In the genomic region with DNA sequence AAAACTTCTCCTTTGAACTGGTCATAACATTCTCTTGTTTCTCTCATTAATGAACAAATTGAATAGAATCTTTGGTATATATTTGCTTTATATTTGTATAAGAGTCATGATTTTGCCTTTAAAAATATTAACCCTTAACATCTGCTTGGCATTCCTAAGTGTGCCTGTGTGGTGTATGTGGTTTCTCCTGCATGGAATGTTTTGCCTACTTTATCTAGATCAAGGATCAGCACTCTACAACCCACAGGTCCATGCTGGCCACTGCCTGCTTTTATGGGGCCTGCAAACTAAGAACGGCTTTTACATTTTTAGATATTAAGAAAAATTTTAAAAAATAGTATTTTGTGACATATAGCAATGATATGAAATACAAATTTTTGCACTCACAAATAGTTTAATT, we compare ENCODE assay signal across 1 cellular context.
TF ChIP-seq lines count a peak whose summit lies in the region.

No MANE protein-coding gene starts in this region.

TF ChIP-seq in GM23338, 12 proteins besides CTCF, POLR2A, EP300 and RAD21 (continued from another document):
- TF ChIP-seq STAT1 (IDR thresholded peaks at IDR 0.05; ENCODE audit: unreplicated experiment) (no peak), JUNB (IDR thresholded peaks at IDR 0.05; ENCODE audit: unreplicated experiment) (no peak), EZH2 (IDR thresholded peaks at IDR 0.05; ENCODE audit: low read depth, unreplicated experiment) (no peak)
- TF ChIP-seq, protein P1, sequence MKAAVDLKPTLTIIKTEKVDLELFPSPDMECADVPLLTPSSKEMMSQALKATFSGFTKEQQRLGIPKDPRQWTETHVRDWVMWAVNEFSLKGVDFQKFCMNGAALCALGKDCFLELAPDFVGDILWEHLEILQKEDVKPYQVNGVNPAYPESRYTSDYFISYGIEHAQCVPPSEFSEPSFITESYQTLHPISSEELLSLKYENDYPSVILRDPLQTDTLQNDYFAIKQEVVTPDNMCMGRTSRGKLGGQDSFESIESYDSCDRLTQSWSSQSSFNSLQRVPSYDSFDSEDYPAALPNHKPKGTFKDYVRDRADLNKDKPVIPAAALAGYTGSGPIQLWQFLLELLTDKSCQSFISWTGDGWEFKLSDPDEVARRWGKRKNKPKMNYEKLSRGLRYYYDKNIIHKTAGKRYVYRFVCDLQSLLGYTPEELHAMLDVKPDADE (IDR thresholded peaks at IDR 0.05), result no peak
- TF ChIP-seq, protein P2, sequence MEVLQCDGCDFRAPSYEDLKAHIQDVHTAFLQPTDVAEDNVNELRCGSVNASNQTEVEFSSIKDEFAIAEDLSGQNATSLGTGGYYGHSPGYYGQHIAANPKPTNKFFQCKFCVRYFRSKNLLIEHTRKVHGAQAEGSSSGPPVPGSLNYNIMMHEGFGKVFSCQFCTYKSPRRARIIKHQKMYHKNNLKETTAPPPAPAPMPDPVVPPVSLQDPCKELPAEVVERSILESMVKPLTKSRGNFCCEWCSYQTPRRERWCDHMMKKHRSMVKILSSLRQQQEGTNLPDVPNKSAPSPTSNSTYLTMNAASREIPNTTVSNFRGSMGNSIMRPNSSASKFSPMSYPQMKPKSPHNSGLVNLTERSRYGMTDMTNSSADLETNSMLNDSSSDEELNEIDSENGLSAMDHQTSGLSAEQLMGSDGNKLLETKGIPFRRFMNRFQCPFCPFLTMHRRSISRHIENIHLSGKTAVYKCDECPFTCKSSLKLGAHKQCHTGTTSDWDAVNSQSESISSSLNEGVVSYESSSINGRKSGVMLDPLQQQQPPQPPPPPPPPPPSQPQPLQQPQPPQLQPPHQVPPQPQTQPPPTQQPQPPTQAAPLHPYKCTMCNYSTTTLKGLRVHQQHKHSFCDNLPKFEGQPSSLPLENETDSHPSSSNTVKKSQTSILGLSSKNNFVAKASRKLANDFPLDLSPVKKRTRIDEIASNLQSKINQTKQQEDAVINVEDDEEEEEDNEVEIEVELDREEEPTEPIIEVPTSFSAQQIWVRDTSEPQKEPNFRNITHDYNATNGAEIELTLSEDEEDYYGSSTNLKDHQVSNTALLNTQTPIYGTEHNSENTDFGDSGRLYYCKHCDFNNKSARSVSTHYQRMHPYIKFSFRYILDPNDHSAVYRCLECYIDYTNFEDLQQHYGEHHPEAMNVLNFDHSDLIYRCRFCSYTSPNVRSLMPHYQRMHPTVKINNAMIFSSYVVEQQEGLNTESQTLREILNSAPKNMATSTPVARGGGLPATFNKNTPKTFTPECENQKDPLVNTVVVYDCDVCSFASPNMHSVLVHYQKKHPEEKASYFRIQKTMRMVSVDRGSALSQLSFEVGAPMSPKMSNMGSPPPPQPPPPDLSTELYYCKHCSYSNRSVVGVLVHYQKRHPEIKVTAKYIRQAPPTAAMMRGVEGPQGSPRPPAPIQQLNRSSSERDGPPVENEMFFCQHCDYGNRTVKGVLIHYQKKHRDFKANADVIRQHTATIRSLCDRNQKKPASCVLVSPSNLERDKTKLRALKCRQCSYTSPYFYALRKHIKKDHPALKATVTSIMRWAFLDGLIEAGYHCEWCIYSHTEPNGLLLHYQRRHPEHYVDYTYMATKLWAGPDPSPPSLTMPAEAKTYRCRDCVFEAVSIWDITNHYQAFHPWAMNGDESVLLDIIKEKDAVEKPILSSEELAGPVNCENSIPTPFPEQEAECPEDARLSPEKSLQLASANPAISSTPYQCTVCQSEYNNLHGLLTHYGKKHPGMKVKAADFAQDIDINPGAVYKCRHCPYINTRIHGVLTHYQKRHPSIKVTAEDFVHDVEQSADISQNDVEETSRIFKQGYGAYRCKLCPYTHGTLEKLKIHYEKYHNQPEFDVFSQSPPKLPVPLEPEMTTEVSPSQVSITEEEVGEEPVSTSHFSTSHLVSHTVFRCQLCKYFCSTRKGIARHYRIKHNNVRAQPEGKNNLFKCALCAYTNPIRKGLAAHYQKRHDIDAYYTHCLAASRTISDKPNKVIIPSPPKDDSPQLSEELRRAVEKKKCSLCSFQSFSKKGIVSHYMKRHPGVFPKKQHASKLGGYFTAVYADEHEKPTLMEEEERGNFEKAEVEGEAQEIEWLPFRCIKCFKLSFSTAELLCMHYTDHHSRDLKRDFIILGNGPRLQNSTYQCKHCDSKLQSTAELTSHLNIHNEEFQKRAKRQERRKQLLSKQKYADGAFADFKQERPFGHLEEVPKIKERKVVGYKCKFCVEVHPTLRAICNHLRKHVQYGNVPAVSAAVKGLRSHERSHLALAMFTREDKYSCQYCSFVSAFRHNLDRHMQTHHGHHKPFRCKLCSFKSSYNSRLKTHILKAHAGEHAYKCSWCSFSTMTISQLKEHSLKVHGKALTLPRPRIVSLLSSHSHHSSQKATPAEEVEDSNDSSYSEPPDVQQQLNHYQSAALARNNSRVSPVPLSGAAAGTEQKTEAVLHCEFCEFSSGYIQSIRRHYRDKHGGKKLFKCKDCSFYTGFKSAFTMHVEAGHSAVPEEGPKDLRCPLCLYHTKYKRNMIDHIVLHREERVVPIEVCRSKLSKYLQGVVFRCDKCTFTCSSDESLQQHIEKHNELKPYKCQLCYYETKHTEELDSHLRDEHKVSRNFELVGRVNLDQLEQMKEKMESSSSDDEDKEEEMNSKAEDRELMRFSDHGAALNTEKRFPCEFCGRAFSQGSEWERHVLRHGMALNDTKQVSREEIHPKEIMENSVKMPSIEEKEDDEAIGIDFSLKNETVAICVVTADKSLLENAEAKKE (CRISPR knock-in tag; IDR thresholded peaks at IDR 0.05), result no peak
